26 cellular contexts compared by ENCODE assay signal in the genomic region with DNA sequence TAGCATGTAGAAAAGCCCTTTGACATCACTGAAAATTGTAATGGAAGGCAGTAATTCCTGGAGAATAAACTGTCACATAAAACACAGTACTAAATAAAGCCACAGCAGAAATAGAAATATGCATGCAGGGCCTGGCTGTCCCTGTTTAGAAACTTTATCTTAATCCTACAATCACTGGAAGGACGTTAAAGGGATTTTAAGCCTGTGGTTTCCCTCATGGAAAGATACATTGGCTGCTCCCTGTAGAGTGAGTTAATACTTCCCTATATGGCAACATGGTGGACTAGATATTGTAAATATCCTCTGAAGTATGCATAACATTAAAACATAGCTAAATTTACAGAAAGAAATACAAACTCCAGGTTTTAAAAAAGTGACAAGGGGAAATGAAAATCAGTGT.
DNase-seq lines count a peak whose midpoint lies in the region; ATAC-seq and TF ChIP-seq lines count a peak whose summit lies in the region.
"Had no signal": no experiment of that assay in that cellular context is flagged by ENCODE, and none has a peak within 500 bp of the region (broad histone marks: within the 10 kb centered on the region; RNA-seq: fewer than 3 reads in every experiment).

No MANE protein-coding gene starts in this region.

- H3K4ac ChIP-seq in mesenchymal stem cell (ENCODE audit: low read depth in 1 of 2, low read length in 2 of 2) = no peak overlapping the region

- no peak overlapping the region for H4K8ac ChIP-seq in mesenchymal stem cell (ENCODE audit: low read length)

- no peaks in the 10 kb centered on the region for H3K27me3 Mint-ChIP-seq in endodermal cell (ENCODE audit: insufficient read depth)
- H3K27me3 Mint-ChIP-seq: B cell; CD4-positive, alpha-beta T cell had no signal

- H3K9ac ChIP-seq in endodermal cell (ENCODE audit: extremely low read depth, low read length, poor library complexity, severe bottlenecking) = no peak overlapping the region
- H3K9ac ChIP-seq in mesenchymal stem cell (ENCODE audit: low read length) = no peak overlapping the region
- H3K9ac ChIP-seq in smooth muscle cell (ENCODE audit: low read depth) = no peak overlapping the region
- H3K9ac ChIP-seq: BLaER1 treated with 17β-estradiol and CSF1 and Interleukin-3, amounts not matched to agents 10 nM and 100 nM had no signal

- no peak for TF ChIP-seq CTCF in cardiac muscle cell (IDR thresholded peaks at IDR 0.05; ENCODE audit: low read depth, low read length)
- TF ChIP-seq CTCF in endodermal cell (conservative IDR thresholded peaks at IDR 0.05) = no peak
- no peak for TF ChIP-seq CTCF in smooth muscle cell (IDR thresholded peaks at IDR 0.05; ENCODE audit: borderline replicate concordance, insufficient read depth, poor library complexity, severe bottlenecking)

- no peak overlapping the region for H3K4me3 Mint-ChIP-seq in endodermal cell
- H3K4me3 Mint-ChIP-seq: B cell; CD4-positive, alpha-beta T cell; CD8-positive, alpha-beta T cell had no signal

- H2AFZ ChIP-seq in mesenchymal stem cell (ENCODE audit: low read depth, low read length) (no peak overlapping the region), smooth muscle cell (ENCODE audit: low read depth) (peak overlapping the region; percentile 7)

- no peak overlapping the region for H3K4me3 ChIP-seq in cardiac muscle cell
- peak overlapping the region; percentile 43 for H3K4me3 ChIP-seq in endodermal cell (ENCODE audit: low read length)
- H3K4me3 ChIP-seq in mesenchymal stem cell (ENCODE audit: insufficient read depth in 1 of 2, low read depth in 1 of 2, low read length in 2 of 2) = no peak overlapping the region
- no peak overlapping the region for H3K4me3 ChIP-seq in smooth muscle cell
- H3K4me3 ChIP-seq: A549; BLaER1 treated with 17β-estradiol and CSF1 and Interleukin-3, amounts not matched to agents 10 nM and 100 nM; GM12878 had no signal

- H3K23ac ChIP-seq in mesenchymal stem cell (ENCODE audit: low read length in 2 of 2) = no peak overlapping the region

- H3K79me1 ChIP-seq in mesenchymal stem cell (replicated peaks; ENCODE audit: low read length, poor library complexity, severe bottlenecking) = no peaks in the 10 kb centered on the region

- no peak overlapping the region for H2BK120ac ChIP-seq in mesenchymal stem cell (ENCODE audit: low read depth, low read length)

- no peak overlapping the region for H2BK15ac ChIP-seq in mesenchymal stem cell (ENCODE audit: low read depth, poor library complexity, severe bottlenecking)

- ATAC-seq in left ventricle myocardium superior = no peak
- ATAC-seq: A549; CD8-positive, alpha-beta T cell; GM12878 had no signal

- no peaks in the 10 kb centered on the region for H4K20me1 ChIP-seq in smooth muscle cell (ENCODE audit: low read depth)
- H4K20me1 ChIP-seq: BLaER1 treated with 17β-estradiol and CSF1 and Interleukin-3, amounts not matched to agents 10 nM and 100 nM had no signal

- no peak overlapping the region for H2BK5ac ChIP-seq in mesenchymal stem cell (ENCODE audit: low read depth, low read length, poor library complexity, severe bottlenecking)

- H3K27ac ChIP-seq in cardiac muscle cell = peak overlapping the region; percentile 9
- H3K27ac ChIP-seq in endodermal cell (ENCODE audit: low read depth, low read length) = no peak overlapping the region
- H3K27ac ChIP-seq in mesenchymal stem cell (ENCODE audit: low read length, poor library complexity, severe bottlenecking) = no peak overlapping the region
- H3K27ac ChIP-seq in smooth muscle cell (ENCODE audit: low read depth) = peak overlapping the region; percentile 46
- H3K27ac ChIP-seq: 22Rv1; A549; BLaER1 treated with 17β-estradiol and CSF1 and Interleukin-3, amounts not matched to agents 10 nM and 100 nM; C4-2B had no signal

- DNase-seq in cardiac muscle cell (ENCODE audit: low read depth in 1 of 2, low spot score in 1 of 2) = no peak
- DNase-seq in left ventricle myocardium superior = no peak
- no peak for DNase-seq in endodermal cell
- DNase-seq in mesenchymal stem cell = peak; percentile 1
- no peak for DNase-seq in smooth muscle cell (lab: John Stamatoyannopoulos, UW; ENCODE audit: unreplicated experiment)
- DNase-seq in T-helper 9 cell = no peak
- no peak for DNase-seq in GOT3 (lab: John Stamatoyannopoulos, UW)
- no peak for DNase-seq in D341Med (ENCODE audit: low spot score)
- DNase-seq: AML-193; Caco-2; Calu3; CD4-positive, alpha-beta T cell; CD8-positive, alpha-beta T cell; DMS 273 treated with DMSO at 0.1 percent for 48 hours; DMS153; DMS53; DMS79; DND-41; EL; GDM1 had no signal

- H3K9me3 Mint-ChIP-seq in endodermal cell = peaks cover 25% of the 10 kb centered on the region
- H3K9me3 Mint-ChIP-seq: CD4-positive, alpha-beta T cell had no signal

- no peaks in the 10 kb centered on the region for H3K79me2 ChIP-seq in smooth muscle cell (ENCODE audit: low read depth)

- H3K14ac ChIP-seq in mesenchymal stem cell (ENCODE audit: low read length in 2 of 2) = no peak overlapping the region

- no peak overlapping the region for H2AK5ac ChIP-seq in mesenchymal stem cell (ENCODE audit: low read length, severe bottlenecking)

- no peak overlapping the region for H2BK12ac ChIP-seq in mesenchymal stem cell (ENCODE audit: low read length in 2 of 2)

- H4K91ac ChIP-seq in mesenchymal stem cell (ENCODE audit: low read length) = no peak overlapping the region

- peaks cover 3% of the 10 kb centered on the region for H3K36me3 Mint-ChIP-seq in endodermal cell (ENCODE audit: low read depth)
- H3K36me3 Mint-ChIP-seq: CD8-positive, alpha-beta T cell had no signal

- no peaks in the 10 kb centered on the region for H3K9me3 ChIP-seq in cardiac muscle cell (ENCODE audit: low read depth)
- H3K9me3 ChIP-seq in endodermal cell (ENCODE audit: control insufficient read depth, low read length) = peaks cover 22% of the 10 kb centered on the region
- peaks cover 4% of the 10 kb centered on the region for H3K9me3 ChIP-seq in mesenchymal stem cell (ENCODE audit: control insufficient read depth, low read length)
- peaks cover 4% of the 10 kb centered on the region for H3K9me3 ChIP-seq in smooth muscle cell (replicated peaks; ENCODE audit: low read depth)
- H3K9me3 ChIP-seq: A549 had no signal

- no peak overlapping the region for H3K27ac Mint-ChIP-seq in endodermal cell
- H3K27ac Mint-ChIP-seq: B cell; CD4-positive, alpha-beta T cell; CD8-positive, alpha-beta T cell had no signal

- H3K4me1 ChIP-seq in cardiac muscle cell (ENCODE audit: low read depth) (no peaks in the 10 kb centered on the region), endodermal cell (ENCODE audit: control insufficient read depth, insufficient read depth, low read length) (no peaks in the 10 kb centered on the region), mesenchymal stem cell (ENCODE audit: control insufficient read depth, insufficient read depth, low read depth, low read length) (no peaks in the 10 kb centered on the region), smooth muscle cell (ENCODE audit: low read depth) (peaks cover 7% of the 10 kb centered on the region)
- H3K4me1 ChIP-seq: A549; BLaER1 treated with 17β-estradiol and CSF1 and Interleukin-3, amounts not matched to agents 10 nM and 100 nM; Caco-2 had no signal

- H3K36me3 ChIP-seq in cardiac muscle cell (no peaks in the 10 kb centered on the region), endodermal cell (ENCODE audit: control insufficient read depth, insufficient read depth, low read length) (no peaks in the 10 kb centered on the region), mesenchymal stem cell (ENCODE audit: control insufficient read depth in 1 of 2, insufficient read depth in 2 of 2, low read depth in 1 of 2, low read length in 2 of 2) (no peaks in the 10 kb centered on the region), smooth muscle cell (ENCODE audit: low read depth) (no peaks in the 10 kb centered on the region)

- H3F3A ChIP-seq in smooth muscle cell (ENCODE audit: low read depth) = peaks cover 5% of the 10 kb centered on the region

- WGBS in endodermal cell (ENCODE audit: insufficient coverage in 1 of 2, insufficient read length in 1 of 2), 2 experiments = 83% methylated on average over 1 of the region's 1 CpG; no CpG with 5 or more reads in 1 of the 2 experiments
- WGBS in mesenchymal stem cell = no CpG with 5 or more reads among the region's 1 CpG
- 21% methylated on average over 1 of the region's 1 CpG for WGBS in smooth muscle cell (ENCODE audit: low lambda C conversion rate)

- no peaks in the 10 kb centered on the region for H3K27me3 ChIP-seq in cardiac muscle cell
- no peaks in the 10 kb centered on the region for H3K27me3 ChIP-seq in endodermal cell (ENCODE audit: control insufficient read depth, insufficient read depth, low read length, poor library complexity, severe bottlenecking)
- no peaks in the 10 kb centered on the region for H3K27me3 ChIP-seq in mesenchymal stem cell (ENCODE audit: control insufficient read depth in 1 of 2, insufficient read depth in 1 of 2, low read length in 2 of 2)
- no peaks in the 10 kb centered on the region for H3K27me3 ChIP-seq in smooth muscle cell (ENCODE audit: low read depth)
- H3K27me3 ChIP-seq: BLaER1 treated with 17β-estradiol and CSF1 and Interleukin-3, amounts not matched to agents 10 nM and 100 nM had no signal

- H3K4me1 Mint-ChIP-seq in endodermal cell = no peaks in the 10 kb centered on the region
- H3K4me1 Mint-ChIP-seq: B cell had no signal

- H3K4me2 ChIP-seq in mesenchymal stem cell (ENCODE audit: low read length, poor library complexity, severe bottlenecking) (no peak overlapping the region), smooth muscle cell (peak overlapping the region; percentile 37)
- H3K4me2 ChIP-seq: A549; BLaER1 treated with 17β-estradiol and CSF1 and Interleukin-3, amounts not matched to agents 10 nM and 100 nM had no signal

- H3K18ac ChIP-seq in mesenchymal stem cell (ENCODE audit: low read depth in 1 of 2, low read length in 2 of 2) = no peak overlapping the region

- intact Hi-C loops in left ventricle myocardium superior (cut with micrococcal nuclease) = no loop called here

Comparison
In these comparisons a context has a peak if more than half of its experiments do, and no peak if none do; other contexts are left out.
1. H3K27ac ChIP-seq: peak in cardiac muscle cell (single experiment) and smooth muscle cell (single experiment); none in endodermal cell (single experiment) and mesenchymal stem cell (single experiment).